18 cellular contexts compared by ENCODE assay signal in genomic region chr2:178908810-178909209, GRCh38.
DNase-seq lines count a peak whose midpoint lies in the region; ATAC-seq, FAIRE-seq and TF ChIP-seq lines count a peak whose summit lies in the region.
"Had no signal": no experiment of that assay in that cellular context is flagged by ENCODE, and none has a peak within 500 bp of the region (broad histone marks: within the 10 kb centered on the region; RNA-seq: fewer than 3 reads in every experiment).

No MANE protein-coding gene starts in this region.

- no peaks in the 10 kb centered on the region for H3K36me3 Mint-ChIP-seq in glutamatergic neuron (ENCODE audit: unreplicated experiment)

- ATAC-seq in Right ventricle myocardium inferior (no peak), HG03439 (IDR thresholded peaks at IDR 0.05; ENCODE audit: unreplicated experiment) (no peak), HG03280 (IDR thresholded peaks at IDR 0.05; ENCODE audit: unreplicated experiment) (no peak)
- ATAC-seq: A549 had no signal

- no peaks in the 10 kb centered on the region for H3K9me3 ChIP-seq in left ventricle myocardium inferior (replicated peaks)
- H3K9me3 ChIP-seq: A549 had no signal

- no peaks in the 10 kb centered on the region for H3K27me3 Mint-ChIP-seq in glutamatergic neuron (ENCODE audit: unreplicated experiment)

- H3K4me3 Mint-ChIP-seq in glutamatergic neuron (ENCODE audit: unreplicated experiment), result no peak overlapping the region

- DNase-seq in left ventricle myocardium inferior (no peak), Right ventricle myocardium inferior (ENCODE audit: missing footprints) (no peak), NCI-H524 treated with DMSO at 0.1 percent for 48 hours (lab: John Stamatoyannopoulos, UW) (peak; percentile 81), glutamatergic neuron (no peak), RCC 7860 (ENCODE audit: low spot score) (no peak), middle frontal gyrus (ENCODE audit: extremely low spot score, low spot score) (no peak)
- DNase-seq: C1 segment of cervical spinal cord, EL, NCI-H1048, NCI-H1436 treated with DMSO at 0.1 percent for 48 hours, NCI-H526, SW 1271 had no signal

- intact Hi-C loops in left ventricle myocardium inferior (cut with micrococcal nuclease), result no loop called here
- intact Hi-C loops in Right ventricle myocardium inferior (cut with DNase I), result no loop called here

- H3K36me3 ChIP-seq in left ventricle myocardium inferior, result peaks cover 7% of the 10 kb centered on the region

- no peaks in the 10 kb centered on the region for H3K9me3 Mint-ChIP-seq in glutamatergic neuron (ENCODE audit: unreplicated experiment)

- H3K27me3 ChIP-seq in left ventricle myocardium inferior (ENCODE audit: low read depth), result no peaks in the 10 kb centered on the region

- H3K27ac Mint-ChIP-seq in glutamatergic neuron (ENCODE audit: unreplicated experiment), result peak overlapping the region; percentile 75

- no peak for TF ChIP-seq CTCF in left ventricle myocardium inferior (IDR thresholded peaks at IDR 0.05; ENCODE audit: borderline replicate concordance)
- TF ChIP-seq CTCF in glutamatergic neuron (IDR thresholded peaks at IDR 0.05; ENCODE audit: partially characterized antibody, unreplicated experiment), result no peak

- H3K27ac ChIP-seq in left ventricle myocardium inferior (replicated peaks), result peak overlapping the region; percentile 73
- H3K27ac ChIP-seq: KMS-11, RWPE1 had no signal

- peaks cover 43% of the 10 kb centered on the region for H3K4me1 ChIP-seq in left ventricle myocardium inferior

- FAIRE-seq in RCC 7860 (lab: Jason Lieb, UNC), result no peak
- FAIRE-seq: A549, H1 had no signal

- no peak overlapping the region for H3K4me3 ChIP-seq in left ventricle myocardium inferior
- H3K4me3 ChIP-seq: A549 had no signal

- peaks cover 19% of the 10 kb centered on the region for H3K4me1 Mint-ChIP-seq in glutamatergic neuron (ENCODE audit: low read depth, unreplicated experiment)
